Comparison of ENCODE assay signal across 39 cellular contexts in the genomic region with DNA sequence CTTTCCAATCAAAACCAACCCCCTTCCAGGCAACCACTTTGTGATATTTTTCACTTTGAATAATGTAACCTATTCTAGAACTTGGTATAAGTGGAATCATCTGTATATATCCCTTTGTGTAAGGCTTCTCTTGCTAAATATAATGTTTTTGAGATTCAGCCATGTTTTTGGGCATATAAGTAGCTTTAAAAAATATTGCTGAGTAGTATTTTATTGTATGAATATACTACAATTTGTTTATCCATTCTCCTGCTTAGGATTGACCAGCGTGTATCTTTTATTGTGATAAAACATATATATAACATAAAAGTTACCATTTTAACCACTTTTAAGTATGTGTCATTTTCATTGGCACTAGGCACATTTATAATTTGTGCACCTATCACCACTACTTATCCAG.
"Had no signal": no experiment of that assay in that cellular context is flagged by ENCODE, and none has a peak within 500 bp of the region (broad histone marks: within the 10 kb centered on the region; RNA-seq: fewer than 3 reads in every experiment).

No MANE protein-coding gene starts in this region.

- H3K9me3 ChIP-seq: adrenal gland, ascending aorta, body of pancreas, breast epithelium had no signal

- H3K27ac Mint-ChIP-seq: activated naive CD4-positive, alpha-beta T cell treated with anti-CD3 and anti-CD28 coated beads for 36 hours; activated naive CD4-positive, alpha-beta T cell treated with anti-CD3 and anti-CD28 coated beads, Interleukin-2, amount 10 ng/mL, durations not matched to agents 7 days and 5 days; activated naive CD4-positive, alpha-beta T cell treated with anti-CD3 and anti-CD28 coated beads, Interleukin-2, amount 50 U/mL, for 24 hours; activated naive CD4-positive, alpha-beta T cell treated with anti-CD3 and anti-CD28 coated beads, Interleukin-2, amount 50 U/mL, for 72 hours; activated naive CD8-positive, alpha-beta T cell; activated naive CD8-positive, alpha-beta T cell treated with anti-CD3 and anti-CD28 coated beads for 36 hours; activated naive CD8-positive, alpha-beta T cell treated with anti-CD3 and anti-CD28 coated beads, Interleukin-2, amount 10 ng/mL, durations not matched to agents 7 days and 5 days; activated naive CD8-positive, alpha-beta T cell treated with anti-CD3 and anti-CD28 coated beads, Interleukin-2, amount 50 U/mL, for 24 hours; activated T-cell treated with anti-CD3 and anti-CD28 coated beads, Interleukin-2, amount 50 U/mL, for 24 hours; activated T-cell treated with anti-CD3 and anti-CD28 coated beads, Interleukin-2, amount 50 U/mL, for 72 hours; activated T-helper 1 cell treated with anti-CD3 and anti-CD28 coated beads, Interleukin-12 subunit alpha, Interleukin-12 subunit beta, Interleukin-2, Interleukin-4 antibody, amounts not matched to agents 30 ng/mL and 10 ng/mL and 1 ng/mL, durations not matched to agents 14 hours and 24 hours and 36 hours; activated T-helper 17 cell treated with anti-CD3 and anti-CD28 coated beads, Interleukin-2, amount 50 U/mL, for 72 hours; activated T-helper 2 cell treated with anti-CD3 and anti-CD28 coated beads, Interferon-gamma antibody, Interleukin-2, Interleukin-4, amounts not matched to agents 10 μg/mL and 5 μg/mL and 100 μg/mL, durations not matched to agents 14 hours and 24 hours and 36 hours; brain had no signal

- DNase-seq: activated effector memory CD4-positive, alpha-beta T cell treated with anti-CD3 and anti-CD28 coated beads, Interleukin-2, amount 50 U/mL, for 16 hours; activated effector memory CD4-positive, alpha-beta T cell treated with Interleukin-2 at 50 U/mL for 16 hours; activated gamma-delta T cell; activated gamma-delta T cell treated with Interleukin-2 at 50 U/mL for 16 hours; activated naive CD4-positive, alpha-beta T cell; activated naive CD4-positive, alpha-beta T cell treated with anti-CD3 and anti-CD28 coated beads for 36 hours; activated naive CD4-positive, alpha-beta T cell treated with anti-CD3 and anti-CD28 coated beads, Interleukin-2, amount 10 ng/mL, durations not matched to agents 7 days and 5 days; activated naive CD4-positive, alpha-beta T cell treated with anti-CD3 and anti-CD28 coated beads, Interleukin-2, amount 50 U/mL, for 16 hours; activated naive CD4-positive, alpha-beta T cell treated with Interleukin-2 at 50 U/mL for 16 hours; activated naive CD8-positive, alpha-beta T cell treated with anti-CD3 and anti-CD28 coated beads for 36 hours; activated naive CD8-positive, alpha-beta T cell treated with anti-CD3 and anti-CD28 coated beads, Interleukin-2, amount 10 ng/mL, durations not matched to agents 7 days and 5 days; activated naive CD8-positive, alpha-beta T cell treated with anti-CD3 and anti-CD28 coated beads, Interleukin-2, amount 50 U/mL, for 24 hours; activated T-cell treated with anti-CD3 and anti-CD28 coated beads, Interleukin-2, amount 50 U/mL, for 24 hours; activated T-cell treated with anti-CD3 and anti-CD28 coated beads, Interleukin-2, amount 50 U/mL, for 4 hours; activated T-cell treated with anti-CD3 and anti-CD28 coated beads, Interleukin-2, amount 50 U/mL, for 48 hours; activated T-cell treated with anti-CD3 and anti-CD28 coated beads, Interleukin-2, amount 50 U/mL, for 72 hours; adrenal gland; amniotic stem cell; amygdala; anterior cingulate cortex; aorta; body of pancreas; brain microvascular endothelial cell; caudate nucleus; central memory CD4-positive, alpha-beta T cell; cerebellar nuclear complex had no signal

- H3K9me3 Mint-ChIP-seq: activated naive CD4-positive, alpha-beta T cell treated with anti-CD3 and anti-CD28 coated beads for 36 hours; activated T-cell treated with anti-CD3 and anti-CD28 coated beads, Interleukin-2, amount 50 U/mL, for 72 hours had no signal

- H3K4me1 Mint-ChIP-seq: activated naive CD4-positive, alpha-beta T cell treated with anti-CD3 and anti-CD28 coated beads, Interleukin-2, amount 10 ng/mL, durations not matched to agents 7 days and 5 days; activated naive CD4-positive, alpha-beta T cell treated with anti-CD3 and anti-CD28 coated beads, Interleukin-2, amount 50 U/mL, for 24 hours; activated naive CD8-positive, alpha-beta T cell treated with anti-CD3 and anti-CD28 coated beads for 36 hours; activated naive CD8-positive, alpha-beta T cell treated with anti-CD3 and anti-CD28 coated beads, Interleukin-2, amount 10 ng/mL, durations not matched to agents 7 days and 5 days; activated naive CD8-positive, alpha-beta T cell treated with anti-CD3 and anti-CD28 coated beads, Interleukin-2, amount 50 U/mL, for 24 hours; activated T-helper 17 cell treated with anti-CD3 and anti-CD28 coated beads, Interleukin-2, amount 50 U/mL, for 72 hours; brain; central memory CD8-positive, alpha-beta T cell had no signal

- H3K4me3 Mint-ChIP-seq: activated naive CD4-positive, alpha-beta T cell treated with anti-CD3 and anti-CD28 coated beads for 36 hours; activated naive CD4-positive, alpha-beta T cell treated with anti-CD3 and anti-CD28 coated beads, Interleukin-2, amount 10 ng/mL, durations not matched to agents 7 days and 5 days; activated naive CD4-positive, alpha-beta T cell treated with anti-CD3 and anti-CD28 coated beads, Interleukin-2, amount 50 U/mL, for 24 hours; activated naive CD8-positive, alpha-beta T cell; activated naive CD8-positive, alpha-beta T cell treated with anti-CD3 and anti-CD28 coated beads for 36 hours; activated naive CD8-positive, alpha-beta T cell treated with anti-CD3 and anti-CD28 coated beads, Interleukin-2, amount 10 ng/mL, durations not matched to agents 7 days and 5 days; activated naive CD8-positive, alpha-beta T cell treated with anti-CD3 and anti-CD28 coated beads, Interleukin-2, amount 50 U/mL, for 24 hours; activated T-cell treated with anti-CD3 and anti-CD28 coated beads, Interleukin-2, amount 50 U/mL, for 24 hours; activated T-cell treated with anti-CD3 and anti-CD28 coated beads, Interleukin-2, amount 50 U/mL, for 4 hours; activated T-cell treated with anti-CD3 and anti-CD28 coated beads, Interleukin-2, amount 50 U/mL, for 72 hours; activated T-helper 1 cell treated with anti-CD3 and anti-CD28 coated beads, Interleukin-12 subunit alpha, Interleukin-12 subunit beta, Interleukin-2, Interleukin-4 antibody, amounts not matched to agents 30 ng/mL and 10 ng/mL and 1 ng/mL, durations not matched to agents 14 hours and 24 hours and 36 hours; activated T-helper 17 cell treated with anti-CD3 and anti-CD28 coated beads, Interleukin-2, amount 50 U/mL, for 72 hours; brain; central memory CD8-positive, alpha-beta T cell had no signal

- FAIRE-seq: astrocyte, bronchial epithelial cell had no signal

- H3K27me3 ChIP-seq: adrenal gland, ascending aorta, body of pancreas, brain microvascular endothelial cell, breast epithelium had no signal

- ATAC-seq: activated naive CD4-positive, alpha-beta T cell treated with anti-CD3 and anti-CD28 coated beads, Interleukin-2, amount 50 U/mL, for 72 hours; activated naive CD8-positive, alpha-beta T cell treated with anti-CD3 and anti-CD28 coated beads, Interleukin-2, amount 50 U/mL, for 24 hours; activated T-cell treated with anti-CD3 and anti-CD28 coated beads, Interleukin-2, amount 50 U/mL, for 4 hours; activated T-cell treated with anti-CD3 and anti-CD28 coated beads, Interleukin-2, amount 50 U/mL, for 72 hours; activated T-helper 17 cell treated with anti-CD3 and anti-CD28 coated beads, Interleukin-2, amount 50 U/mL, for 72 hours; body of pancreas had no signal

- H3K4me3 ChIP-seq: adrenal gland, ascending aorta, body of pancreas, breast epithelium, cardiac muscle cell had no signal

- H3K36me3 ChIP-seq: adrenal gland, ascending aorta, brain microvascular endothelial cell, breast epithelium, cardiac muscle cell had no signal

- H3K4me1 ChIP-seq: adrenal gland, ascending aorta, body of pancreas, breast epithelium had no signal

- H3K36me3 Mint-ChIP-seq: activated naive CD4-positive, alpha-beta T cell treated with anti-CD3 and anti-CD28 coated beads, Interleukin-2, amount 10 ng/mL, durations not matched to agents 7 days and 5 days; activated naive CD4-positive, alpha-beta T cell treated with anti-CD3 and anti-CD28 coated beads, Interleukin-2, amount 50 U/mL, for 24 hours; activated naive CD4-positive, alpha-beta T cell treated with anti-CD3 and anti-CD28 coated beads, Interleukin-2, amount 50 U/mL, for 72 hours; activated naive CD8-positive, alpha-beta T cell; activated naive CD8-positive, alpha-beta T cell treated with anti-CD3 and anti-CD28 coated beads for 36 hours; activated naive CD8-positive, alpha-beta T cell treated with anti-CD3 and anti-CD28 coated beads, Interleukin-2, amount 10 ng/mL, durations not matched to agents 7 days and 5 days; brain had no signal

- H3K27me3 Mint-ChIP-seq: activated naive CD4-positive, alpha-beta T cell treated with anti-CD3 and anti-CD28 coated beads, Interleukin-2, amount 10 ng/mL, durations not matched to agents 7 days and 5 days; activated naive CD8-positive, alpha-beta T cell treated with anti-CD3 and anti-CD28 coated beads, Interleukin-2, amount 10 ng/mL, durations not matched to agents 7 days and 5 days; activated naive CD8-positive, alpha-beta T cell treated with anti-CD3 and anti-CD28 coated beads, Interleukin-2, amount 50 U/mL, for 24 hours; central memory CD8-positive, alpha-beta T cell had no signal

- H3K27ac ChIP-seq: adrenal gland, ascending aorta, body of pancreas, brain microvascular endothelial cell, breast epithelium, cardiac muscle cell had no signal
